ENCODE assay signal across 8 cellular contexts in genomic region chr20:48657426-48658197, GRCh38.
DNase-seq lines count a peak whose midpoint lies in the region; ATAC-seq and TF ChIP-seq lines count a peak whose summit lies in the region.

No MANE protein-coding gene starts in this region.

- peaks cover 41% of the 10 kb centered on the region for H3K36me3 ChIP-seq in thoracic aorta

- no peak overlapping the region for H3K4me3 Mint-ChIP-seq in activated T-helper 2 cell treated with anti-CD3 and anti-CD28 coated beads, Interferon-gamma antibody, Interleukin-2, Interleukin-4, amounts not matched to agents 10 μg/mL and 5 μg/mL and 100 μg/mL, durations not matched to agents 14 hours and 24 hours and 36 hours (ENCODE audit: low read depth)

- peak; percentile 96 for TF ChIP-seq CTCF in fibroblast of the aortic adventitia (IDR thresholded peaks at IDR 0.05; ENCODE audit: insufficient read depth, low read length)
- TF ChIP-seq CTCF in thoracic aorta (IDR thresholded peaks at IDR 0.05) = peak; percentile 97

- no peaks in the 10 kb centered on the region for H3K4me1 Mint-ChIP-seq in activated T-helper 2 cell treated with anti-CD3 and anti-CD28 coated beads, Interferon-gamma antibody, Interleukin-2, Interleukin-4, amounts not matched to agents 10 μg/mL and 5 μg/mL and 100 μg/mL, durations not matched to agents 14 hours and 24 hours and 36 hours (ENCODE audit: low read depth)

- H3K27me3 ChIP-seq in thoracic aorta (replicated peaks; ENCODE audit: insufficient read depth) = no peaks in the 10 kb centered on the region

- H3K4me1 ChIP-seq in thoracic aorta (ENCODE audit: control insufficient read depth in 1 of 2, low read depth in 2 of 2) = peaks cover 12 to 44% of the 10 kb centered on the region in 2 donors

- H3K27ac Mint-ChIP-seq in activated T-helper 2 cell treated with anti-CD3 and anti-CD28 coated beads, Interferon-gamma antibody, Interleukin-2, Interleukin-4, amounts not matched to agents 10 μg/mL and 5 μg/mL and 100 μg/mL, durations not matched to agents 14 hours and 24 hours and 36 hours = no peak overlapping the region

- H3K36me3 Mint-ChIP-seq in activated T-helper 2 cell treated with anti-CD3 and anti-CD28 coated beads, Interferon-gamma antibody, Interleukin-2, Interleukin-4, amounts not matched to agents 10 μg/mL and 5 μg/mL and 100 μg/mL, durations not matched to agents 14 hours and 24 hours and 36 hours (ENCODE audit: low read depth) = peaks cover 51% of the 10 kb centered on the region

- intact Hi-C loops in activated T-helper 2 cell treated with anti-CD3 and anti-CD28 coated beads, Interferon-gamma antibody, Interleukin-2, Interleukin-4, amounts not matched to agents 10 μg/mL and 5 μg/mL and 100 μg/mL, durations not matched to agents 14 hours and 24 hours and 36 hours (cut with micrococcal nuclease) = loop anchor here (1.0 to 5.0 kb wide), 2 partner anchors 165 to 248 kb away; no protein-coding TSS in a partner anchor

- H3K4me3 ChIP-seq in fibroblast of the aortic adventitia (ENCODE audit: low read depth, low read length) = no peak overlapping the region
- no peak overlapping the region for H3K4me3 ChIP-seq in thoracic aorta

- H3K27me3 Mint-ChIP-seq in activated T-helper 2 cell treated with anti-CD3 and anti-CD28 coated beads, Interferon-gamma antibody, Interleukin-2, Interleukin-4, amounts not matched to agents 10 μg/mL and 5 μg/mL and 100 μg/mL, durations not matched to agents 14 hours and 24 hours and 36 hours (ENCODE audit: low read depth) = no peaks in the 10 kb centered on the region

- ATAC-seq in thoracic aorta (ENCODE audit: insufficient number of reproducible peaks, low FRiP score, low read depth) (no peak), HG03045 (IDR thresholded peaks at IDR 0.05; ENCODE audit: unreplicated experiment) (no peak)

- DNase-seq in DMS 273 treated with DMSO at 0.1 percent for 48 hours (lab: John Stamatoyannopoulos, UW) (peak; percentile 71), Kasumi-1 (lab: John Stamatoyannopoulos, UW) (peak; percentile 74 to 77), SHP77 (lab: John Stamatoyannopoulos, UW) (peak; percentile 47 to 70), fibroblast of the aortic adventitia (ENCODE audit: low read depth) (peak; percentile 83), nucleus accumbens (lab: John Stamatoyannopoulos, UW) (peak in 52 of 56 donors; percentile 15 to 83 (median 68)), thoracic aorta (ENCODE audit: low spot score) (peak; percentile 28)
- DNase-seq in activated T-helper 2 cell treated with anti-CD3 and anti-CD28 coated beads, Interferon-gamma antibody, Interleukin-2, Interleukin-4, amounts not matched to agents 10 μg/mL and 5 μg/mL and 100 μg/mL, durations not matched to agents 14 hours and 24 hours and 36 hours (ENCODE audit: low spot score) = peak; percentile 58

- no peaks in the 10 kb centered on the region for H3K9me3 ChIP-seq in thoracic aorta

- H3K27ac ChIP-seq in thoracic aorta = no peak overlapping the region

- H3K9me3 Mint-ChIP-seq in activated T-helper 2 cell treated with anti-CD3 and anti-CD28 coated beads, Interferon-gamma antibody, Interleukin-2, Interleukin-4, amounts not matched to agents 10 μg/mL and 5 μg/mL and 100 μg/mL, durations not matched to agents 14 hours and 24 hours and 36 hours = peaks cover 7% of the 10 kb centered on the region

Comparison
In these comparisons a context has a peak if more than half of its experiments do, and no peak if none do; other contexts are left out.
1. DNase-seq: peak in every context shown above with its lines; median percentile 83 in fibroblast of the aortic adventitia; 76 in Kasumi-1; 71 in DMS 273 treated with DMSO at 0.1 percent for 48 hours; 68 in nucleus accumbens; 58 in SHP77; 58 in activated T-helper 2 cell treated with anti-CD3 and anti-CD28 coated beads, Interferon-gamma antibody, Interleukin-2, Interleukin-4, amounts not matched to agents 10 μg/mL and 5 μg/mL and 100 μg/mL, durations not matched to agents 14 hours and 24 hours and 36 hours; 28 in thoracic aorta.